1 cellular context compared by ENCODE assay signal in the genomic region with DNA sequence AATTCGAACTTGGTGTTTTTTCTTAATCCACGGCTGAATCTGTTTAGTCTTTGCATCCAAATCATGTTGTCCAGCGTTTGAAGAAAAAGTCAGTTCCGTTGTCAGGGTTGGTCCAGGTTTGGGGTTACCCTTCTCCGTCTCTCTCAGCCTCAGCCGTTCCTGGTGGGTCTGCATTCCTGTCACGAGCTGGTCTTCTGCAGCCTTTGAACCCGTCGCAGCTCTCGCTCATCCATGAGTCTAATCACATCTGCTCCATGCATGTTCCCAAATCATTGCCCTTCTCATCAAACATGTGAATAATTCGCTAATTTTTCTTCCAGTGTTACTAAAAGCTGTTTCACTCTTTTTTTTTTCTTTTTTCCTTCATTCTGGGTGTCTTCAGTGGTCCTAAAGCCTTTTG.
TF ChIP-seq lines count a peak whose summit lies in the region.

No MANE protein-coding gene starts in this region.

TF ChIP-seq in K562, 482 proteins besides CTCF, POLR2A, EP300 and RAD21 (continued from another document):
- TF ChIP-seq, protein P1, sequence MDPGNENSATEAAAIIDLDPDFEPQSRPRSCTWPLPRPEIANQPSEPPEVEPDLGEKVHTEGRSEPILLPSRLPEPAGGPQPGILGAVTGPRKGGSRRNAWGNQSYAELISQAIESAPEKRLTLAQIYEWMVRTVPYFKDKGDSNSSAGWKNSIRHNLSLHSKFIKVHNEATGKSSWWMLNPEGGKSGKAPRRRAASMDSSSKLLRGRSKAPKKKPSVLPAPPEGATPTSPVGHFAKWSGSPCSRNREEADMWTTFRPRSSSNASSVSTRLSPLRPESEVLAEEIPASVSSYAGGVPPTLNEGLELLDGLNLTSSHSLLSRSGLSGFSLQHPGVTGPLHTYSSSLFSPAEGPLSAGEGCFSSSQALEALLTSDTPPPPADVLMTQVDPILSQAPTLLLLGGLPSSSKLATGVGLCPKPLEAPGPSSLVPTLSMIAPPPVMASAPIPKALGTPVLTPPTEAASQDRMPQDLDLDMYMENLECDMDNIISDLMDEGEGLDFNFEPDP (CRISPR knock-in tag; IDR thresholded peaks at IDR 0.05), result no peak
- TF ChIP-seq CBX8 (IDR thresholded peaks at IDR 0.05; ENCODE audit: borderline replicate concordance, extremely low read depth, low read depth, low read length, poor library complexity, severe bottlenecking), result peak; percentile 71
